Comparison of ENCODE assay signal across 8 cellular contexts in the genomic region with DNA sequence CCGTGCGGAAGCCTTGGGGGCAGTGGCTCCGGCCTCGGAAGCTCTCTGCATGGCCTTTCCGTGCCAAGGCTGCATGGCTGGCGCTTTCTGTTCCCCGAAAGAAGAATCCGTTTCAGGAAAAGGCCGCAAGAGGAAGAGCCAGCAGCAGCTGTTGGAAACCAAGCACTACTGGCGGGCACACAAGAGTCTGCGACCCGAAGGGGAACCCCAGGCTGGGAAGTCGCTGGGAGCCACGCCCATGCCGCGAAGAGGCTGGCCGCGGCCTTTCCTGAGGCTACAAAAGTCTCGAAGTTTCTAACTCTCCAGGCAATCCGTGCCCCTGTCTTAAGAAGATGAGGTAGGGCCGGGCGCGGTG. TPM values are rescaled to one million over a fixed set of nuclear protein-coding genes. Genes with fewer than 3 reads are reported as not detected.
A peak's percentile ranks its signal among the peaks of the same experiment; 100 is the strongest.
DNase-seq lines count a peak whose midpoint lies in the region; ATAC-seq and TF ChIP-seq lines count a peak whose summit lies in the region.

A gene (minus strand): TSS at position 191 of the 355 bp plus-strand sequence. CDS start 116 bp downstream, at position 75.

- 0 out of 2 replicates have a peak, but pooled peaks cover 5% of the 10 kb centered on the region for H3K4me1 ChIP-seq in HUES48 (ENCODE audit: control insufficient read depth, insufficient read depth, low read length)

- no peak within 1 kb of the TSS for H3K27ac ChIP-seq in HUES48 (ENCODE audit: low read depth, low read length)

- H3K9me3 ChIP-seq in HUES48 (ENCODE audit: control insufficient read depth, insufficient read depth, low read length) = no peaks in the 10 kb centered on the region

- TF ChIP-seq CTCF in chondrocyte (IDR thresholded peaks at IDR 0.05) = no peak

- no peaks in the 10 kb centered on the region for H3K27me3 Mint-ChIP-seq in chondrocyte (ENCODE audit: low read depth)

- H3K27me3 ChIP-seq in HUES48 (ENCODE audit: control insufficient read depth, insufficient read depth, low read length) = peaks cover 10% of the 10 kb centered on the region

- H3K27ac Mint-ChIP-seq in chondrocyte (ENCODE audit: unreplicated experiment) = no peak within 1 kb of the TSS

- peak within 1 kb of the TSS; percentile 53 for H3K4me3 ChIP-seq in HUES48 (ENCODE audit: low read depth, low read length)

- H3K9ac ChIP-seq in HUES48 (ENCODE audit: low read depth, low read length) = peak within 1 kb of the TSS; percentile 55

- peak; percentile 78 for ATAC-seq in GM21381 (IDR thresholded peaks at IDR 0.05; ENCODE audit: unreplicated experiment)

- no peaks in the 10 kb centered on the region for H3K36me3 Mint-ChIP-seq in chondrocyte (ENCODE audit: low read depth)

- peaks cover 4% of the 10 kb centered on the region for H3K4me1 Mint-ChIP-seq in chondrocyte (ENCODE audit: low read depth)

- H3K36me3 ChIP-seq in HUES48 (ENCODE audit: control insufficient read depth, insufficient read depth, low read length) = no peaks in the 10 kb centered on the region

- DNase-seq in DMS 273 (lab: John Stamatoyannopoulos, UW; ENCODE audit: unreplicated experiment) = peak; percentile 83
- DNase-seq in activated CD4-positive, CD25-positive, alpha-beta regulatory T cell treated with anti-CD3 and anti-CD28 coated beads, Interleukin-2, amount 50 U/mL, for 72 hours = peak; percentile 69
- DNase-seq in chondrocyte (ENCODE audit: low spot score) = peak; percentile 71
- peak; percentile 79 for DNase-seq in left kidney (ENCODE audit: low read depth, low spot score)
- peak; percentile 70 to 75 for DNase-seq in stimulated activated CD4-positive, alpha-beta T cell treated with anti-CD3 and anti-CD28 coated beads, Interleukin-4, amount 100 ng/mL, for 4 hours
- DNase-seq in middle frontal gyrus (ENCODE audit: extremely low spot score, low spot score) = no peak

- no peaks in the 10 kb centered on the region for H3K9me3 Mint-ChIP-seq in chondrocyte (ENCODE audit: low read depth)

- peak within 1 kb of the TSS; percentile 69 for H3K4me3 Mint-ChIP-seq in chondrocyte (ENCODE audit: unreplicated experiment)

RNA-seq across cellular contexts. Expression of the gene that starts here (rescaled TPM):
- 1.0 to 1.7 TPM (median 1.6 TPM) in 3 replicates for total RNA-seq in chondrocyte
